Comparison of ENCODE assay signal across 11 cellular contexts in genomic region chrX:53900623-53901022, GRCh38.
"Had no signal": no experiment of that assay in that cellular context is flagged by ENCODE, and none has a peak within 500 bp of the region (broad histone marks: within the 10 kb centered on the region; RNA-seq: fewer than 3 reads in every experiment).

No MANE protein-coding gene starts in this region.

- H3K9ac ChIP-seq: GM23248 had no signal

- H3K4me2 ChIP-seq: GM23338 had no signal

- H3K9me3 Mint-ChIP-seq: GM23338, HFFc6 had no signal

- H2AFZ ChIP-seq: GM23248, GM23338 had no signal

- H3K36me3 ChIP-seq: HAP-1 had no signal

- FAIRE-seq: H1, H54 had no signal

- DNase-seq: GM23248, GOT3, H7, H9, HCEC 1CT, HFFc6 had no signal

- H3K27ac Mint-ChIP-seq: GM23338, H9, HFFc6 had no signal

- H3K27ac ChIP-seq: GM23248 had no signal

- H3K4me1 ChIP-seq: HAP-1 had no signal

- H3K4me1 Mint-ChIP-seq: GM23338, H9 had no signal

- H3K4me3 ChIP-seq: GM23248, GM23338, HAP-1 had no signal

- ATAC-seq: GM23338, HCT116 had no signal

- H3K4me3 Mint-ChIP-seq: GM23338, H9, HFFc6 had no signal

- H3K9me3 ChIP-seq: HAP-1 had no signal
